In genomic region chr12:121802843-121803698, GRCh38 we compare ENCODE assay signal across 8 cellular contexts. TPM values are rescaled to one million over a fixed set of nuclear protein-coding genes. Genes with fewer than 3 reads are reported as not detected.
DNase-seq lines count a peak whose midpoint lies in the region; ATAC-seq and TF ChIP-seq lines count a peak whose summit lies in the region.

No MANE protein-coding gene starts in this region.

- TF ChIP-seq CTCF in heart right ventricle (IDR thresholded peaks at IDR 0.05) (no peak), upper lobe of left lung (IDR thresholded peaks at IDR 0.05) (no peak)

- H3K4me1 ChIP-seq in heart right ventricle (peaks cover 25 to 54% (median 43%) of the 10 kb centered on the region in 9 donors), upper lobe of left lung (peaks cover 35 to 49% (median 37%) of the 10 kb centered on the region in 4 donors)

- peaks cover 37% of the 10 kb centered on the region for H3K36me3 Mint-ChIP-seq in T-helper 1 cell treated with Interleukin-12 subunit alpha and Interleukin-12 subunit beta and Interleukin-4 antibody, amounts not matched to agents 30 μg/mL and 1 μg/mL, for 36 hours (ENCODE audit: low read depth)

- DNase-seq in NCI-H1694 treated with DMSO at 0.1 percent for 48 hours (lab: John Stamatoyannopoulos, UW) (peak; percentile 95), amniotic stem cell (lab: John Stamatoyannopoulos, UW) (peak; percentile 90), heart right ventricle (peak; percentile 89 to 92), pons (ENCODE audit: low spot score) (peak; percentile 98), upper lobe of left lung (peak; percentile 91 to 97)

- no peaks in the 10 kb centered on the region for H3K9me3 Mint-ChIP-seq in T-helper 1 cell treated with Interleukin-12 subunit alpha and Interleukin-12 subunit beta and Interleukin-4 antibody, amounts not matched to agents 30 μg/mL and 1 μg/mL, for 36 hours

- peaks cover 36% of the 10 kb centered on the region for H3K4me1 Mint-ChIP-seq in T-helper 1 cell treated with Interleukin-12 subunit alpha and Interleukin-12 subunit beta and Interleukin-4 antibody, amounts not matched to agents 30 μg/mL and 1 μg/mL, for 36 hours (ENCODE audit: low read depth)

- H3K27me3 ChIP-seq in heart right ventricle (no peaks in the 10 kb centered on the region), upper lobe of left lung (no peaks in the 10 kb centered on the region)

- no peaks in the 10 kb centered on the region for H3K9me3 ChIP-seq in heart right ventricle
- H3K9me3 ChIP-seq in upper lobe of left lung, result no peaks in the 10 kb centered on the region

- H3K27me3 Mint-ChIP-seq in T-helper 1 cell treated with Interleukin-12 subunit alpha and Interleukin-12 subunit beta and Interleukin-4 antibody, amounts not matched to agents 30 μg/mL and 1 μg/mL, for 36 hours (ENCODE audit: low read depth), result no peaks in the 10 kb centered on the region

- peak overlapping the region; percentile 54 to 87 (median 74) for H3K4me3 ChIP-seq in heart right ventricle
- peak overlapping the region; percentile 65 to 85 (median 72) for H3K4me3 ChIP-seq in upper lobe of left lung

- 0 to 1% methylated on average over 57 to 65 of the region's 65 CpGs for WGBS in heart right ventricle, 2 donors
- WGBS in upper lobe of left lung, 2 donors, result 0 to 1% methylated on average over 38 to 43 of the region's 65 CpGs

- H3K36me3 ChIP-seq in heart right ventricle (peaks cover 0 to 29% (median 0%) of the 10 kb centered on the region in 9 donors), upper lobe of left lung (peaks cover 0 to 12% (median 9%) of the 10 kb centered on the region in 4 donors)

- peak in 1 of 4 donors; percentile 54 for TF ChIP-seq EP300 in upper lobe of left lung (IDR thresholded peaks at IDR 0.05)

- H3K27ac Mint-ChIP-seq in T-helper 1 cell treated with Interleukin-12 subunit alpha and Interleukin-12 subunit beta and Interleukin-4 antibody, amounts not matched to agents 30 μg/mL and 1 μg/mL, for 36 hours, result peak overlapping the region; percentile 95

- H3K4me3 Mint-ChIP-seq in T-helper 1 cell treated with Interleukin-12 subunit alpha and Interleukin-12 subunit beta and Interleukin-4 antibody, amounts not matched to agents 30 μg/mL and 1 μg/mL, for 36 hours, result peak overlapping the region; percentile 86

- intact Hi-C loops in heart right ventricle (cut with DNase I), result no loop called here

- ATAC-seq in HG02798 (IDR thresholded peaks at IDR 0.05; ENCODE audit: poor library complexity, unreplicated experiment), result peak; percentile 42
- peak; percentile 15 to 70 (median 58) for ATAC-seq in heart right ventricle
- peak; percentile 74 to 80 for ATAC-seq in upper lobe of left lung (ENCODE audit: low FRiP score in 2 of 2)

- TF ChIP-seq POLR2A in GM10847 (IDR thresholded peaks at IDR 0.05; ENCODE audit: extremely low read depth, insufficient read length), result peak; percentile 51
- peak; percentile 79 to 99 (median 86) for TF ChIP-seq POLR2A in upper lobe of left lung (IDR thresholded peaks at IDR 0.05)

- H3K27ac ChIP-seq in heart right ventricle (peak overlapping the region; percentile 98 to 100 (median 100)), upper lobe of left lung (peak overlapping the region; percentile 96 to 100 (median 98))

RNA-seq across cellular contexts. Expression of gene SETD1B, which starts 0.7 kb away (rescaled TPM):
- total RNA-seq in heart right ventricle (10 to 100 TPM; 10.3 to 14.8 (median 11.2) TPM), upper lobe of left lung (10 to 100 TPM in 5 of 6 donors, 1 to 10 TPM in 1; 9.3 to 47.1 (median 20.4) TPM)
- 10 to 100 TPM in 1 of 2 donors, 1 to 10 TPM in 1; 2.8 to 11.9 TPM for polyA plus RNA-seq in heart right ventricle

RNA-seq across cellular contexts. Expression of gene RHOF, which starts 9.6 kb away (rescaled TPM):
- total RNA-seq in heart right ventricle (10 to 100 TPM; 19.8 to 45.6 (median 27.2) TPM), upper lobe of left lung (100 to 1,000 TPM in 2 of 6 donors, 10 to 100 TPM in 4; 33.5 to 145 (median 45.5) TPM)
- polyA plus RNA-seq in heart right ventricle, result 10 to 100 TPM; 16.5 to 16.6 TPM

RNA-seq across cellular contexts. Expression of gene HPD, which starts 55.6 kb away (rescaled TPM):
- total RNA-seq in heart right ventricle (1 to 10 TPM in 6 of 10 donors, under 1 TPM in 4; 0.24 to 3.4 (median 1.2) TPM), upper lobe of left lung (1 to 10 TPM in 5 of 6 donors, not detected in 1; 1.1 to 7.3 (median 1.7) TPM)
- 1 to 10 TPM; 1.0 to 1.3 TPM for polyA plus RNA-seq in heart right ventricle

Comparison
In these comparisons a context has a peak if more than half of its experiments do, and no peak if none do; other contexts are left out.
1. Peak in every context shown above with its lines: DNase-seq, ATAC-seq, H3K4me3 ChIP-seq and H3K27ac ChIP-seq.